ENCODE assay signal across 2 cellular contexts in the genomic region with DNA sequence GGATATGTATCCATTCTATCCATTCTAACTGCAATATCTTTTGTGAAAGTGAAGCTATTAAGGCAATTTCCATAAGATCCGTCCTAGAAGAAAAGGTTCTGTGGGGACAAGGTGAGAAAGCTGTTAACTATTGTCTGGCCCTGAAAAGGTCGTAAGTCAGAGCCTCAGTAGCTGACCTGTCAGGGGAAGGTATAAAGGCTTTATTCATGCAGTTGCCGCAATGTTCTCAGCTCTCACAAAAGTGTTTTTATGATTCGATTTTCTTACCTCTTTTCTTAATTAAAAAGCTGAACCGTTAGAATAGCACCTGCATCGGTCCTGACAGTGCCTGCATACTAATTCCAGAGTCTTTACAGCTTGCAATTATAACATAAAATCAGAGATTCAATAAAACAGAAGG.
TF ChIP-seq lines count a peak whose summit lies in the region.

No MANE protein-coding gene starts in this region.

TF ChIP-seq in GM23338, 12 proteins besides CTCF, POLR2A, EP300 and RAD21:
- no peak for TF ChIP-seq NANOG (IDR thresholded peaks at IDR 0.05; ENCODE audit: borderline replicate concordance)
- no peak for TF ChIP-seq ZNF114 (CRISPR knock-in tag; IDR thresholded peaks at IDR 0.05)
- no peak for TF ChIP-seq EZH2phosphoT487 (IDR thresholded peaks at IDR 0.05; ENCODE audit: unreplicated experiment)
- TF ChIP-seq, protein P1, sequence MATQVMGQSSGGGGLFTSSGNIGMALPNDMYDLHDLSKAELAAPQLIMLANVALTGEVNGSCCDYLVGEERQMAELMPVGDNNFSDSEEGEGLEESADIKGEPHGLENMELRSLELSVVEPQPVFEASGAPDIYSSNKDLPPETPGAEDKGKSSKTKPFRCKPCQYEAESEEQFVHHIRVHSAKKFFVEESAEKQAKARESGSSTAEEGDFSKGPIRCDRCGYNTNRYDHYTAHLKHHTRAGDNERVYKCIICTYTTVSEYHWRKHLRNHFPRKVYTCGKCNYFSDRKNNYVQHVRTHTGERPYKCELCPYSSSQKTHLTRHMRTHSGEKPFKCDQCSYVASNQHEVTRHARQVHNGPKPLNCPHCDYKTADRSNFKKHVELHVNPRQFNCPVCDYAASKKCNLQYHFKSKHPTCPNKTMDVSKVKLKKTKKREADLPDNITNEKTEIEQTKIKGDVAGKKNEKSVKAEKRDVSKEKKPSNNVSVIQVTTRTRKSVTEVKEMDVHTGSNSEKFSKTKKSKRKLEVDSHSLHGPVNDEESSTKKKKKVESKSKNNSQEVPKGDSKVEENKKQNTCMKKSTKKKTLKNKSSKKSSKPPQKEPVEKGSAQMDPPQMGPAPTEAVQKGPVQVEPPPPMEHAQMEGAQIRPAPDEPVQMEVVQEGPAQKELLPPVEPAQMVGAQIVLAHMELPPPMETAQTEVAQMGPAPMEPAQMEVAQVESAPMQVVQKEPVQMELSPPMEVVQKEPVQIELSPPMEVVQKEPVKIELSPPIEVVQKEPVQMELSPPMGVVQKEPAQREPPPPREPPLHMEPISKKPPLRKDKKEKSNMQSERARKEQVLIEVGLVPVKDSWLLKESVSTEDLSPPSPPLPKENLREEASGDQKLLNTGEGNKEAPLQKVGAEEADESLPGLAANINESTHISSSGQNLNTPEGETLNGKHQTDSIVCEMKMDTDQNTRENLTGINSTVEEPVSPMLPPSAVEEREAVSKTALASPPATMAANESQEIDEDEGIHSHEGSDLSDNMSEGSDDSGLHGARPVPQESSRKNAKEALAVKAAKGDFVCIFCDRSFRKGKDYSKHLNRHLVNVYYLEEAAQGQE (IDR thresholded peaks at IDR 0.05; ENCODE audit: unreplicated experiment): no peak
- no peak for TF ChIP-seq EZH2 (IDR thresholded peaks at IDR 0.05; ENCODE audit: low read depth, unreplicated experiment)
- TF ChIP-seq JUNB (IDR thresholded peaks at IDR 0.05; ENCODE audit: unreplicated experiment): no peak
- TF ChIP-seq, protein P2, sequence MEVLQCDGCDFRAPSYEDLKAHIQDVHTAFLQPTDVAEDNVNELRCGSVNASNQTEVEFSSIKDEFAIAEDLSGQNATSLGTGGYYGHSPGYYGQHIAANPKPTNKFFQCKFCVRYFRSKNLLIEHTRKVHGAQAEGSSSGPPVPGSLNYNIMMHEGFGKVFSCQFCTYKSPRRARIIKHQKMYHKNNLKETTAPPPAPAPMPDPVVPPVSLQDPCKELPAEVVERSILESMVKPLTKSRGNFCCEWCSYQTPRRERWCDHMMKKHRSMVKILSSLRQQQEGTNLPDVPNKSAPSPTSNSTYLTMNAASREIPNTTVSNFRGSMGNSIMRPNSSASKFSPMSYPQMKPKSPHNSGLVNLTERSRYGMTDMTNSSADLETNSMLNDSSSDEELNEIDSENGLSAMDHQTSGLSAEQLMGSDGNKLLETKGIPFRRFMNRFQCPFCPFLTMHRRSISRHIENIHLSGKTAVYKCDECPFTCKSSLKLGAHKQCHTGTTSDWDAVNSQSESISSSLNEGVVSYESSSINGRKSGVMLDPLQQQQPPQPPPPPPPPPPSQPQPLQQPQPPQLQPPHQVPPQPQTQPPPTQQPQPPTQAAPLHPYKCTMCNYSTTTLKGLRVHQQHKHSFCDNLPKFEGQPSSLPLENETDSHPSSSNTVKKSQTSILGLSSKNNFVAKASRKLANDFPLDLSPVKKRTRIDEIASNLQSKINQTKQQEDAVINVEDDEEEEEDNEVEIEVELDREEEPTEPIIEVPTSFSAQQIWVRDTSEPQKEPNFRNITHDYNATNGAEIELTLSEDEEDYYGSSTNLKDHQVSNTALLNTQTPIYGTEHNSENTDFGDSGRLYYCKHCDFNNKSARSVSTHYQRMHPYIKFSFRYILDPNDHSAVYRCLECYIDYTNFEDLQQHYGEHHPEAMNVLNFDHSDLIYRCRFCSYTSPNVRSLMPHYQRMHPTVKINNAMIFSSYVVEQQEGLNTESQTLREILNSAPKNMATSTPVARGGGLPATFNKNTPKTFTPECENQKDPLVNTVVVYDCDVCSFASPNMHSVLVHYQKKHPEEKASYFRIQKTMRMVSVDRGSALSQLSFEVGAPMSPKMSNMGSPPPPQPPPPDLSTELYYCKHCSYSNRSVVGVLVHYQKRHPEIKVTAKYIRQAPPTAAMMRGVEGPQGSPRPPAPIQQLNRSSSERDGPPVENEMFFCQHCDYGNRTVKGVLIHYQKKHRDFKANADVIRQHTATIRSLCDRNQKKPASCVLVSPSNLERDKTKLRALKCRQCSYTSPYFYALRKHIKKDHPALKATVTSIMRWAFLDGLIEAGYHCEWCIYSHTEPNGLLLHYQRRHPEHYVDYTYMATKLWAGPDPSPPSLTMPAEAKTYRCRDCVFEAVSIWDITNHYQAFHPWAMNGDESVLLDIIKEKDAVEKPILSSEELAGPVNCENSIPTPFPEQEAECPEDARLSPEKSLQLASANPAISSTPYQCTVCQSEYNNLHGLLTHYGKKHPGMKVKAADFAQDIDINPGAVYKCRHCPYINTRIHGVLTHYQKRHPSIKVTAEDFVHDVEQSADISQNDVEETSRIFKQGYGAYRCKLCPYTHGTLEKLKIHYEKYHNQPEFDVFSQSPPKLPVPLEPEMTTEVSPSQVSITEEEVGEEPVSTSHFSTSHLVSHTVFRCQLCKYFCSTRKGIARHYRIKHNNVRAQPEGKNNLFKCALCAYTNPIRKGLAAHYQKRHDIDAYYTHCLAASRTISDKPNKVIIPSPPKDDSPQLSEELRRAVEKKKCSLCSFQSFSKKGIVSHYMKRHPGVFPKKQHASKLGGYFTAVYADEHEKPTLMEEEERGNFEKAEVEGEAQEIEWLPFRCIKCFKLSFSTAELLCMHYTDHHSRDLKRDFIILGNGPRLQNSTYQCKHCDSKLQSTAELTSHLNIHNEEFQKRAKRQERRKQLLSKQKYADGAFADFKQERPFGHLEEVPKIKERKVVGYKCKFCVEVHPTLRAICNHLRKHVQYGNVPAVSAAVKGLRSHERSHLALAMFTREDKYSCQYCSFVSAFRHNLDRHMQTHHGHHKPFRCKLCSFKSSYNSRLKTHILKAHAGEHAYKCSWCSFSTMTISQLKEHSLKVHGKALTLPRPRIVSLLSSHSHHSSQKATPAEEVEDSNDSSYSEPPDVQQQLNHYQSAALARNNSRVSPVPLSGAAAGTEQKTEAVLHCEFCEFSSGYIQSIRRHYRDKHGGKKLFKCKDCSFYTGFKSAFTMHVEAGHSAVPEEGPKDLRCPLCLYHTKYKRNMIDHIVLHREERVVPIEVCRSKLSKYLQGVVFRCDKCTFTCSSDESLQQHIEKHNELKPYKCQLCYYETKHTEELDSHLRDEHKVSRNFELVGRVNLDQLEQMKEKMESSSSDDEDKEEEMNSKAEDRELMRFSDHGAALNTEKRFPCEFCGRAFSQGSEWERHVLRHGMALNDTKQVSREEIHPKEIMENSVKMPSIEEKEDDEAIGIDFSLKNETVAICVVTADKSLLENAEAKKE (CRISPR knock-in tag; IDR thresholded peaks at IDR 0.05): no peak

TF ChIP-seq in endothelial cell of umbilical vein, 7 proteins besides CTCF, POLR2A, EP300 and RAD21:
- TF ChIP-seq, protein P3, sequence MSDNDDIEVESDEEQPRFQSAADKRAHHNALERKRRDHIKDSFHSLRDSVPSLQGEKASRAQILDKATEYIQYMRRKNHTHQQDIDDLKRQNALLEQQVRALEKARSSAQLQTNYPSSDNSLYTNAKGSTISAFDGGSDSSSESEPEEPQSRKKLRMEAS (IDR thresholded peaks at IDR 0.05; ENCODE audit: insufficient read depth, insufficient read length): no peak
- peak; percentile 7 for TF ChIP-seq EZH2 (IDR thresholded peaks at IDR 0.05; ENCODE audit: borderline replicate concordance, low read depth, low read length, severe bottlenecking)
